14 cellular contexts compared by ENCODE assay signal in the genomic region with DNA sequence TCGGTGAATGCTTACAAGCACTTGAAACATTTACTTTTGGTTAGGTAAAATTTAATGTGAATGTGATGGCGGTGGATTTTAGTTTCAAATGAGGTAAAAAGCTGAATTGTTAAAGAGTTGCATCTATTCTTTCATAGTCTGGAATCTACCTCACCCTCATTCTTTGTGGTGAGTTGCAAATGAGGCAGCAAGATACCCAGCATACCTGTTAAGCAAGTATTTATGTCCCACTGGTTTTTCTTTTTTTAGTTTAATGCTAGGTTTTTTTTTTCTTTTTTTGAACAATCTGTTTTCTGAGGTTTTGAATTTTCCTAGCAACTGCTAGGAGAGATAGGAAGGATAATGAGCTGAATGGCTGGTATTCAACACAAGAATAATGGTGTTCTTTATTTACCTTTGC.
DNase-seq lines count a peak whose midpoint lies in the region; TF ChIP-seq lines count a peak whose summit lies in the region.
"Had no signal": no experiment of that assay in that cellular context is flagged by ENCODE, and none has a peak within 500 bp of the region (broad histone marks: within the 10 kb centered on the region; RNA-seq: fewer than 3 reads in every experiment).

No MANE protein-coding gene starts in this region.

- peaks cover 62% of the 10 kb centered on the region for H3F3A ChIP-seq in SU-DHL-6 (ENCODE audit: insufficient read depth)

- TF ChIP-seq CTCF in mammary epithelial cell (conservative IDR thresholded peaks at IDR 0.05 in 1 of 2, IDR thresholded peaks at IDR 0.05 in 1 of 2; ENCODE audit: extremely low read depth in 1 of 2, insufficient read depth in 1 of 2, low read depth in 1 of 2, low read length in 2 of 2): no peak
- TF ChIP-seq CTCF in MCF 10A (IDR thresholded peaks at IDR 0.05; ENCODE audit: unreplicated experiment): no peak
- TF ChIP-seq CTCF in SU-DHL-6 (IDR thresholded peaks at IDR 0.05; ENCODE audit: insufficient read depth, low read length, poor library complexity, severe bottlenecking): no peak
- no peak for TF ChIP-seq CTCF in GM13976 (IDR thresholded peaks at IDR 0.05; ENCODE audit: borderline replicate concordance, control extremely low read depth, extremely low read depth, insufficient read depth, missing control alignments)

- H3K4me3 Mint-ChIP-seq in MCF 10A (ENCODE audit: unreplicated experiment): no peak overlapping the region
- H3K4me3 Mint-ChIP-seq: activated T-cell treated with anti-CD3 and anti-CD28 coated beads, Interleukin-2, amount 50 U/mL, for 72 hours had no signal

- dilution Hi-C loops in mammary epithelial cell (cut with HindIII; ENCODE audit: low sequenced_read_pairs): loop anchor here (5.0 kb wide), 1 partner anchor 85 kb away; no protein-coding TSS in a partner anchor

- H4K20me1 ChIP-seq in mammary epithelial cell (ENCODE audit: insufficient read depth, low read length) (no peaks in the 10 kb centered on the region), SU-DHL-6 (ENCODE audit: low read depth, low read length) (no peaks in the 10 kb centered on the region)

- no peaks in the 10 kb centered on the region for H3K36me3 Mint-ChIP-seq in MCF 10A (ENCODE audit: insufficient read depth, unreplicated experiment)

- no peaks in the 10 kb centered on the region for H3K4me1 Mint-ChIP-seq in MCF 10A (ENCODE audit: insufficient read depth, unreplicated experiment)

- WGBS in mammary epithelial cell (ENCODE audit: low coverage, missing lambda C conversion rate): 6% methylated on average over 2 of the region's 2 CpGs

- H2AFZ ChIP-seq in mammary epithelial cell (ENCODE audit: low read depth, low read length) (peak overlapping the region; percentile 54), SU-DHL-6 (ENCODE audit: low read depth, low read length, severe bottlenecking) (peak overlapping the region; percentile 17)

- H3K9me3 Mint-ChIP-seq in MCF 10A (ENCODE audit: unreplicated experiment): no peaks in the 10 kb centered on the region

- H3K27ac ChIP-seq in mammary epithelial cell (ENCODE audit: insufficient read depth, low read depth, low read length) (peak overlapping the region; percentile 20), SU-DHL-6 (ENCODE audit: low read depth, low read length) (peak overlapping the region; percentile 98), iPS-20b (ENCODE audit: low read length) (peak overlapping the region; percentile 83)

- H3K4me3 ChIP-seq in mammary epithelial cell (replicated peaks in 1 of 3; ENCODE audit: insufficient read depth in 1 of 3, low read depth in 2 of 3, low read length in 3 of 3) (no peak overlapping the region), SU-DHL-6 (ENCODE audit: insufficient read depth, low read length, poor library complexity, severe bottlenecking) (peak overlapping the region; percentile 35), iPS-20b (ENCODE audit: low read length) (peak overlapping the region; percentile 41)

- H3K36me3 ChIP-seq in mammary epithelial cell (ENCODE audit: insufficient read depth, low read length) (no peaks in the 10 kb centered on the region), SU-DHL-6 (ENCODE audit: low read length) (no peaks in the 10 kb centered on the region), iPS-20b (ENCODE audit: insufficient read depth, low read depth, low read length) (peaks cover 6% of the 10 kb centered on the region; the same call in 1 of the 2 replicates)

- DNase-seq in mammary epithelial cell: peak; percentile 64
- DNase-seq in MCF 10A (ENCODE audit: unreplicated experiment): no peak
- DNase-seq in CD1c-positive myeloid dendritic cell (ENCODE audit: extremely low spot score): no peak
- DNase-seq in middle frontal gyrus (ENCODE audit: extremely low spot score, low spot score): no peak
- no peak for DNase-seq in activated CD4-positive, alpha-beta T cell treated with anti-CD3 and anti-CD28 coated beads for 4 hours
- no peak for DNase-seq in GM13976 (ENCODE audit: low spot score)
- DNase-seq: activated CD4-positive, alpha-beta T cell treated with anti-CD3 and anti-CD28 coated beads, Interleukin-2, amount 50 U/mL, for 1 hour; activated T-cell treated with anti-CD3 and anti-CD28 coated beads, Interleukin-2, amount 50 U/mL, for 72 hours; Caco-2; NCI-H1092 treated with DMSO at 0.1 percent for 48 hours; NCI-H524; T-helper 2 cell had no signal

- H3K79me2 ChIP-seq in mammary epithelial cell (ENCODE audit: insufficient read depth, low read length) (no peaks in the 10 kb centered on the region), SU-DHL-6 (ENCODE audit: insufficient read depth, low read length) (peaks cover 26% of the 10 kb centered on the region)

- H3K27me3 ChIP-seq in mammary epithelial cell (ENCODE audit: insufficient read depth, low read length) (no peaks in the 10 kb centered on the region), SU-DHL-6 (ENCODE audit: low read length) (no peaks in the 10 kb centered on the region), iPS-20b (ENCODE audit: insufficient read depth, low read length) (no peaks in the 10 kb centered on the region)

- CTCF ChIA-PET in mammary epithelial cell (lab: Charles Lee; ENCODE audit: low non-redundant PET) (no interaction called here), MCF 10A (lab: Yijun Ruan, JAX) (no interaction called here)

- intact Hi-C loops in mammary epithelial cell (cut with micrococcal nuclease): loop anchor here (5.0 kb wide), 1 partner anchor 75 kb away; no protein-coding TSS in a partner anchor
- intact Hi-C loops in MCF 10A (cut with micrococcal nuclease): no loop called here

- H3K9me3 ChIP-seq in mammary epithelial cell (replicated peaks; ENCODE audit: insufficient read depth, low read length) (no peaks in the 10 kb centered on the region), SU-DHL-6 (ENCODE audit: insufficient read depth, low read length) (no peaks in the 10 kb centered on the region), iPS-20b (ENCODE audit: insufficient read depth, low read depth, low read length) (no peaks in the 10 kb centered on the region)
- H3K9me3 ChIP-seq: Caco-2 had no signal

- H3K9me2 ChIP-seq in SU-DHL-6 (replicated peaks; ENCODE audit: insufficient read depth, low read length): no peaks in the 10 kb centered on the region

- BruUV-seq in mammary epithelial cell (replicated peaks; lab: Mats Ljungman, UMichigan) (no TSS peak), MCF 10A (replicated peaks; lab: Mats Ljungman, UMichigan) (no TSS peak)

- POLR2A ChIA-PET in MCF 10A (lab: Yijun Ruan, JAX): interaction anchor here (0.8 kb wide), 1 partner anchor 104 kb away, joined by 3 read pairs; no protein-coding TSS in a partner anchor

- peaks cover 9% of the 10 kb centered on the region for H3K4me1 ChIP-seq in mammary epithelial cell (ENCODE audit: insufficient read depth, low read length)
- H3K4me1 ChIP-seq in iPS-20b (ENCODE audit: insufficient read depth, low read length): peaks cover 20% of the 10 kb centered on the region; the same call in 1 of the 2 replicates
- H3K4me1 ChIP-seq: Caco-2 had no signal

- no peak overlapping the region for H3K9ac ChIP-seq in mammary epithelial cell (ENCODE audit: insufficient read depth, low read length)
- H3K9ac ChIP-seq in SU-DHL-6 (ENCODE audit: low read length): peak overlapping the region; percentile 35
- peak overlapping the region; percentile 42; the same call in 1 of the 2 replicates for H3K9ac ChIP-seq in iPS-20b (ENCODE audit: low read depth, low read length)

- H3K27me3 Mint-ChIP-seq in MCF 10A (ENCODE audit: insufficient read depth, unreplicated experiment): no peaks in the 10 kb centered on the region

- peak overlapping the region; percentile 49 for H3K4me2 ChIP-seq in mammary epithelial cell (ENCODE audit: insufficient read depth, low read depth, low read length)
- H3K4me2 ChIP-seq in SU-DHL-6 (ENCODE audit: low read depth, low read length, poor library complexity, severe bottlenecking): peak overlapping the region; percentile 98

- no peak overlapping the region for H3K27ac Mint-ChIP-seq in MCF 10A (ENCODE audit: low read depth, unreplicated experiment)
- H3K27ac Mint-ChIP-seq: activated T-cell treated with anti-CD3 and anti-CD28 coated beads, Interleukin-2, amount 50 U/mL, for 72 hours had no signal

- in situ Hi-C loops in mammary epithelial cell (cut with MboI; ENCODE audit: low sequenced_read_pairs in 2 of 2) (no loop called here), GM13976 (cut with MboI; ENCODE audit: low sequenced_read_pairs, unreplicated experiment) (no loop called here)

Comparison
In these comparisons a context has a peak if more than half of its experiments do, and no peak if none do; other contexts are left out.
1. H3K27ac ChIP-seq: peak in every context shown above with its lines; median percentile 98 in SU-DHL-6; 83 in iPS-20b; 20 in mammary epithelial cell.
2. H3K4me3 ChIP-seq: peak in SU-DHL-6 (single experiment) and iPS-20b (single experiment); none in mammary epithelial cell (0 of 3).